In the genomic region with DNA sequence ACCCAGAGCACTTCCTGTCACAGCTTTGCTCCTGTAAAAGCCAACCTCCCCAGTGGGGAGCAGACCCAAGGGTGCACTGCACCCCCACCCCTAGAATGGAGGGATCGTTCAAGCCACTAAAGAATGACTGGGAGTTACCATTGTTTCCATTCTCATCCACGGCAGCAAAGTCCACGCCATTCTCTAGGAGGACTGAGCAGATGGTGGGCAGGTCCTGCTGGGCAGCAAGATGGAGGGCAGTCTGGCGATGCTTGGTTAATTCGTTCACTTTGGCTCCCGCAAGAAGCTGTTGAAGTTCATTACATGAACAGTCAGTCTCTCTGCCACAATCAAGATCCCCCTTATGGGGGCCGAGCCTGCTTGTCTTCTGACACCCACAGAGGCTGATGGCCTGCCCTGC, we compare ENCODE assay signal across 23 cellular contexts. TPM values are rescaled to one million over a fixed set of nuclear protein-coding genes. Genes with fewer than 3 reads are reported as not detected.
A peak's percentile ranks its signal among the peaks of the same experiment; 100 is the strongest.
DNase-seq lines count a peak whose midpoint lies in the region; ATAC-seq and TF ChIP-seq lines count a peak whose summit lies in the region.
"Had no signal": no experiment of that assay in that cellular context is flagged by ENCODE, and none has a peak within 500 bp of the region (broad histone marks: within the 10 kb centered on the region; RNA-seq: fewer than 3 reads in every experiment).

No MANE protein-coding gene starts in this region.

- H3K27ac Mint-ChIP-seq in activated CD4-positive, alpha-beta T cell treated with anti-CD3 and anti-CD28 coated beads for 36 hours = peak overlapping the region; percentile 10
- H3K27ac Mint-ChIP-seq in CD4-positive, CD25-positive, alpha-beta regulatory T cell = peak overlapping the region in 2 of 3 donors; percentile 91 to 98
- H3K27ac Mint-ChIP-seq in T-helper 17 cell = peak overlapping the region; percentile 98

- no peaks in the 10 kb centered on the region for H3K27me3 Mint-ChIP-seq in activated CD4-positive, alpha-beta T cell treated with anti-CD3 and anti-CD28 coated beads for 36 hours
- no peaks in the 10 kb centered on the region for H3K27me3 Mint-ChIP-seq in CD4-positive, CD25-positive, alpha-beta regulatory T cell
- no peaks in the 10 kb centered on the region for H3K27me3 Mint-ChIP-seq in T-helper 17 cell

- no peaks in the 10 kb centered on the region for H3K27me3 ChIP-seq in CD4-positive, CD25-positive, alpha-beta regulatory T cell (ENCODE audit: control insufficient read depth, insufficient read depth, low read length)
- no peaks in the 10 kb centered on the region for H3K27me3 ChIP-seq in heart left ventricle
- H3K27me3 ChIP-seq: esophagus muscularis mucosa, heart right ventricle, right lobe of liver, SJSA1, tibial artery, vagina had no signal

- H3K4me3 ChIP-seq in CD4-positive, CD25-positive, alpha-beta regulatory T cell (ENCODE audit: low read depth, low read length) = no peak overlapping the region
- H3K4me3 ChIP-seq in heart left ventricle = no peak overlapping the region
- H3K4me3 ChIP-seq: esophagus muscularis mucosa, heart right ventricle, prostate gland, right lobe of liver, SJSA1, tibial artery, vagina had no signal

- no peak overlapping the region for H3K4me3 Mint-ChIP-seq in activated CD4-positive, alpha-beta T cell treated with anti-CD3 and anti-CD28 coated beads for 36 hours
- peak overlapping the region in 3 of 4 donors; percentile 44 to 69 (median 48) for H3K4me3 Mint-ChIP-seq in CD4-positive, CD25-positive, alpha-beta regulatory T cell
- H3K4me3 Mint-ChIP-seq in T-helper 17 cell = peak overlapping the region; percentile 15

- H3K4me1 ChIP-seq in CD4-positive, CD25-positive, alpha-beta regulatory T cell (ENCODE audit: control insufficient read depth, insufficient read depth, low read length, poor library complexity, severe bottlenecking) = peaks cover 44% of the 10 kb centered on the region
- H3K4me1 ChIP-seq in heart left ventricle = peaks cover 0 to 5% (median 0%) of the 10 kb centered on the region in 12 donors
- H3K4me1 ChIP-seq: esophagus muscularis mucosa, prostate gland, right lobe of liver, SJSA1, tibial artery, vagina had no signal

- POLR2A ChIA-PET in activated CD4-positive, alpha-beta T cell treated with anti-CD3 and anti-CD28 coated beads for 36 hours (lab: Charles Lee) = interaction anchor here (1.4 kb wide), 2 partner anchors 15 to 29 kb away, joined by 3 to 5 read pairs; no protein-coding TSS in a partner anchor

- DNase-seq in activated CD4-positive, alpha-beta T cell treated with anti-CD3 and anti-CD28 coated beads for 36 hours = no peak
- DNase-seq in activated CD4-positive, alpha-beta T cell treated with anti-CD3 and anti-CD28 coated beads, Interleukin-2, amount 50 U/mL, for 4 hours = no peak
- DNase-seq in CD4-positive, CD25-positive, alpha-beta regulatory T cell = no peak
- DNase-seq in T-helper 17 cell (no peak), cerebellum (ENCODE audit: low spot score) (peak; percentile 85), heart left ventricle (no peak), NOMO-1 treated with dmso at 0.1 percent for 144 hours (lab: John Stamatoyannopoulos, UW; ENCODE audit: unreplicated experiment) (no peak)
- DNase-seq: dermis blood vessel endothelial cell; foreskin fibroblast; heart right ventricle; NCI-H1092 treated with DMSO at 0.1 percent for 48 hours; NCI-H1694 treated with DMSO at 0.1 percent for 48 hours; NCI-H510A; stimulated activated CD4-positive, alpha-beta T cell treated with anti-CD3 and anti-CD28 coated beads, Interleukin-2, amount 100 ng/mL, for 48 hours; tibial artery had no signal

- H3K36me3 ChIP-seq in CD4-positive, CD25-positive, alpha-beta regulatory T cell (ENCODE audit: control insufficient read depth, insufficient read depth, low read length) = peaks cover 70% of the 10 kb centered on the region
- peaks cover 8 to 100% (median 100%) of the 10 kb centered on the region in 9 donors for H3K36me3 ChIP-seq in heart left ventricle

- no peak for TF ChIP-seq CTCF in heart left ventricle (IDR thresholded peaks at IDR 0.05)

- CTCF ChIA-PET in activated CD4-positive, alpha-beta T cell treated with anti-CD3 and anti-CD28 coated beads for 36 hours (lab: Charles Lee) = interaction anchor here (1.0 kb wide), 1 partner anchor 26 kb away, joined by 3 read pairs; no protein-coding TSS in a partner anchor

- ATAC-seq in activated CD4-positive, alpha-beta T cell treated with anti-CD3 and anti-CD28 coated beads for 36 hours = no peak
- ATAC-seq in CD4-positive, CD25-positive, alpha-beta regulatory T cell (ENCODE audit: low read depth in 2 of 2) = no peak
- ATAC-seq in T-helper 17 cell (no peak), heart left ventricle (no peak), GM21737 (IDR thresholded peaks at IDR 0.05; ENCODE audit: unreplicated experiment) (no peak)
- ATAC-seq: heart right ventricle, right lobe of liver had no signal

- peaks cover 49% of the 10 kb centered on the region for H3K4me1 Mint-ChIP-seq in activated CD4-positive, alpha-beta T cell treated with anti-CD3 and anti-CD28 coated beads for 36 hours
- peaks cover 6 to 49% (median 34%) of the 10 kb centered on the region in 4 donors for H3K4me1 Mint-ChIP-seq in CD4-positive, CD25-positive, alpha-beta regulatory T cell
- H3K4me1 Mint-ChIP-seq in T-helper 17 cell = peaks cover 46% of the 10 kb centered on the region

- TF ChIP-seq POLR2A in heart left ventricle (IDR thresholded peaks at IDR 0.05) = no peak

- H3K27ac ChIP-seq in CD4-positive, CD25-positive, alpha-beta regulatory T cell (ENCODE audit: insufficient read depth, low read length, poor library complexity, severe bottlenecking) = peak overlapping the region; percentile 82
- H3K27ac ChIP-seq in heart left ventricle = no peak overlapping the region
- H3K27ac ChIP-seq: C4-2B, esophagus muscularis mucosa, heart right ventricle, prostate gland, right lobe of liver, SJSA1, tibial artery, vagina had no signal

- no peaks in the 10 kb centered on the region for H3K9me3 Mint-ChIP-seq in activated CD4-positive, alpha-beta T cell treated with anti-CD3 and anti-CD28 coated beads for 36 hours (ENCODE audit: low read depth)
- H3K9me3 Mint-ChIP-seq in CD4-positive, CD25-positive, alpha-beta regulatory T cell = no peaks in the 10 kb centered on the region
- H3K9me3 Mint-ChIP-seq: activated T-helper 2 cell treated with anti-CD3 and anti-CD28 coated beads, Interferon-gamma antibody, Interleukin-2, Interleukin-4, amounts not matched to agents 10 μg/mL and 5 μg/mL and 100 μg/mL, durations not matched to agents 14 hours and 24 hours and 36 hours had no signal

- intact Hi-C loops in activated CD4-positive, alpha-beta T cell treated with anti-CD3 and anti-CD28 coated beads for 36 hours (cut with DNase I, micrococcal nuclease) = no loop called here
- intact Hi-C loops in heart left ventricle (cut with DNase I) = no loop called here

- H3K36me3 Mint-ChIP-seq in activated CD4-positive, alpha-beta T cell treated with anti-CD3 and anti-CD28 coated beads for 36 hours (ENCODE audit: low read depth) = peaks cover 78% of the 10 kb centered on the region
- peaks cover 46% of the 10 kb centered on the region for H3K36me3 Mint-ChIP-seq in CD4-positive, CD25-positive, alpha-beta regulatory T cell
- H3K36me3 Mint-ChIP-seq in T-helper 17 cell (ENCODE audit: low read depth) = peaks cover 9% of the 10 kb centered on the region

- WGBS in heart left ventricle, 4 donors = 92 to 95% (median 94%) methylated on average over 7 of the region's 7 CpGs

- H3K9me3 ChIP-seq in CD4-positive, CD25-positive, alpha-beta regulatory T cell (ENCODE audit: control insufficient read depth in 2 of 2, low read length in 2 of 2) = no peaks in the 10 kb centered on the region
- no peaks in the 10 kb centered on the region for H3K9me3 ChIP-seq in T-helper 17 cell (ENCODE audit: control insufficient read depth, low read length, poor library complexity, severe bottlenecking)
- no peaks in the 10 kb centered on the region for H3K9me3 ChIP-seq in heart left ventricle
- H3K9me3 ChIP-seq: esophagus muscularis mucosa, heart right ventricle, prostate gland, right lobe of liver, SJSA1, tibial artery, vagina had no signal

RNA-seq across cellular contexts. Expression of a gene that starts 30.8 kb away (rescaled TPM):
- total RNA-seq in activated CD4-positive, alpha-beta T cell treated with anti-CD3 and anti-CD28 coated beads for 36 hours = 10 to 100 TPM; 10.5 to 11.1 TPM
- 4.9 TPM for total RNA-seq in CD4-positive, CD25-positive, alpha-beta regulatory T cell
- polyA plus RNA-seq in CD4-positive, CD25-positive, alpha-beta regulatory T cell = 10 to 100 TPM; 12.5 to 19.0 (median 15.5) TPM
- total RNA-seq in T-helper 17 cell (1 to 10 TPM; 7.8 to 8.2 TPM), cerebellum (20.0 TPM), heart left ventricle (10 to 100 TPM in 5 of 9 donors, 1 to 10 TPM in 4; 5.7 to 23.2 (median 11.0) TPM)
- 10 to 100 TPM in 1 of 2 donors, 1 to 10 TPM in 1; 6.9 to 11.1 TPM for polyA plus RNA-seq in heart left ventricle

RNA-seq across cellular contexts. Expression of a gene that starts 30.9 kb away (rescaled TPM):
- 10 to 100 TPM; 29.4 to 32.5 TPM for total RNA-seq in activated CD4-positive, alpha-beta T cell treated with anti-CD3 and anti-CD28 coated beads for 36 hours
- 103 TPM for total RNA-seq in CD4-positive, CD25-positive, alpha-beta regulatory T cell
- polyA plus RNA-seq in CD4-positive, CD25-positive, alpha-beta regulatory T cell = 1 to 10 TPM; 4.6 to 7.2 (median 5.0) TPM
- total RNA-seq in T-helper 17 cell (100 to 1,000 TPM; 117 to 123 TPM), cerebellum (60.2 TPM), heart left ventricle (10 to 100 TPM; 27.4 to 47.6 (median 37.8) TPM)
- 10 to 100 TPM; 15.7 to 19.2 TPM for polyA plus RNA-seq in heart left ventricle

Comparison
In these comparisons a context has a peak if more than half of its experiments do, and no peak if none do; other contexts are left out.
1. H3K27ac Mint-ChIP-seq: peak in every context shown above with its lines; median percentile 98 in T-helper 17 cell; 94 in CD4-positive, CD25-positive, alpha-beta regulatory T cell; 10 in activated CD4-positive, alpha-beta T cell treated with anti-CD3 and anti-CD28 coated beads for 36 hours.